In the genomic region with DNA sequence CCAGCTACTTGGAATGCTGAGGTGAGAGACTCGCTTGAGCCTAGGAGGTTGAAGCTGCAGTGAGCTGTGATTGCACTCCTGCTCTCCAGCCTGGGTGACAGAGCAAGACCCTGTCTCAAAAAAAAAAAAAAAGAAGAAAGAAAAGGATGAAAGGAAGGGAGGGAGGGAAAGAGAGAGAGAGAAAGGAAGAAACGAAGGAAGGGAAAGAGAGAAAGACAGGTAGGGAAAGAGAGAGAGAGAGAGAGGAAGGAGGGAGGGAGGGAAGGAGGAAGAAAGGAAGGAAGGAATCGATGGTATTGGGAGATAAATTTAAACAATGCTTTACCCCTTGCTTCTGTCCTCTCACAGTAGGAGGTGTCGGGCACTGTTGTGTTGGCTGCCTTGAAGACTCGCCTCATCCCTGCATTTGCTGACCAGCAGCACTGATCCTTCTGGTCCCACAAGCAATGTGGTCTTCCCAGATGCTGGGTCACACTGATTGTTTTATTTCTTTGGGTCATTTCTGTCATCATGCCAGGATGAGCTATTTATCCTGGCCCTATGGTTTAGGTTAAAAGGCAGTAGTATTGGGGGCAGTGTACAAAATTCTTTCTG, we compare ENCODE assay signal across 23 cellular contexts.
"Had no signal": no experiment of that assay in that cellular context is flagged by ENCODE, and none has a peak within 500 bp of the region (broad histone marks: within the 10 kb centered on the region; RNA-seq: fewer than 3 reads in every experiment).

No MANE protein-coding gene starts in this region.

- H3K4me2 ChIP-seq: KMS-11 had no signal

- H3K27me3 Mint-ChIP-seq: activated CD4-positive, alpha-beta memory T cell treated with anti-CD3 and anti-CD28 coated beads, Interleukin-2, amount 10 ng/mL, durations not matched to agents 7 days and 5 days; activated CD4-positive, alpha-beta T cell treated with anti-CD3 and anti-CD28 coated beads for 36 hours; activated naive CD4-positive, alpha-beta T cell treated with anti-CD3 and anti-CD28 coated beads, Interleukin-2, amount 50 U/mL, for 24 hours; T-helper 17 cell had no signal

- ATAC-seq: activated CD4-positive, alpha-beta T cell treated with anti-CD3 and anti-CD28 coated beads for 36 hours; T-helper 17 cell had no signal

- H3K4me1 Mint-ChIP-seq: activated CD4-positive, alpha-beta T cell treated with anti-CD3 and anti-CD28 coated beads for 36 hours; activated naive CD4-positive, alpha-beta T cell treated with anti-CD3 and anti-CD28 coated beads, Interleukin-2, amount 50 U/mL, for 24 hours had no signal

- H3K27ac Mint-ChIP-seq: activated CD4-positive, alpha-beta memory T cell treated with anti-CD3 and anti-CD28 coated beads, Interleukin-2, amount 10 ng/mL, durations not matched to agents 7 days and 5 days; activated CD4-positive, alpha-beta T cell treated with anti-CD3 and anti-CD28 coated beads for 36 hours; activated naive CD4-positive, alpha-beta T cell treated with anti-CD3 and anti-CD28 coated beads, Interleukin-2, amount 50 U/mL, for 24 hours; T-helper 17 cell had no signal

- DNase-seq: activated CD4-positive, alpha-beta memory T cell treated with anti-CD3 and anti-CD28 coated beads, Interleukin-2, amount 10 ng/mL, durations not matched to agents 7 days and 5 days; activated CD4-positive, alpha-beta T cell treated with anti-CD3 and anti-CD28 coated beads for 36 hours; activated CD4-positive, alpha-beta T cell treated with anti-CD3 and anti-CD28 coated beads, Interleukin-2, amount 50 U/mL, for 1 hour; activated CD8-positive, alpha-beta memory T cell treated with anti-CD3 and anti-CD28 coated beads, Interleukin-2, amount 50 U/mL, for 4 hours; activated effector memory CD4-positive, alpha-beta T cell treated with Interleukin-2 at 50 U/mL for 16 hours; activated naive CD4-positive, alpha-beta T cell; activated T-cell treated with anti-CD3 and anti-CD28 coated beads, Interleukin-2, amount 50 U/mL, for 1 hour; aorta; caudate nucleus; NCI-H1092; NCI-H1417; NCI-H1930; NCI-H2171 treated with DMSO at 0.1 percent for 48 hours; NCI-H345; NCI-H510A; NCI-H526 treated with DMSO at 0.1 percent for 48 hours; NCI-H82; SIG-M5; T-helper 17 cell; T-helper 9 cell had no signal

- H3K4me3 ChIP-seq: breast epithelium had no signal

- H3K9ac ChIP-seq: KMS-11 had no signal

- H3K27ac ChIP-seq: breast epithelium, KMS-11 had no signal

- H3K36me3 ChIP-seq: breast epithelium had no signal

- H3K4me3 Mint-ChIP-seq: activated CD4-positive, alpha-beta memory T cell treated with anti-CD3 and anti-CD28 coated beads, Interleukin-2, amount 10 ng/mL, durations not matched to agents 7 days and 5 days; activated CD4-positive, alpha-beta T cell treated with anti-CD3 and anti-CD28 coated beads for 36 hours; activated naive CD4-positive, alpha-beta T cell treated with anti-CD3 and anti-CD28 coated beads, Interleukin-2, amount 50 U/mL, for 24 hours; T-helper 17 cell had no signal

- H3K9me3 Mint-ChIP-seq: activated CD4-positive, alpha-beta memory T cell treated with anti-CD3 and anti-CD28 coated beads, Interleukin-2, amount 10 ng/mL, durations not matched to agents 7 days and 5 days; activated naive CD4-positive, alpha-beta T cell treated with anti-CD3 and anti-CD28 coated beads, Interleukin-2, amount 50 U/mL, for 24 hours had no signal

- H3K4me1 ChIP-seq: breast epithelium had no signal

- H3K9me3 ChIP-seq: breast epithelium had no signal

- H3K27me3 ChIP-seq: breast epithelium had no signal
